In the genomic region with DNA sequence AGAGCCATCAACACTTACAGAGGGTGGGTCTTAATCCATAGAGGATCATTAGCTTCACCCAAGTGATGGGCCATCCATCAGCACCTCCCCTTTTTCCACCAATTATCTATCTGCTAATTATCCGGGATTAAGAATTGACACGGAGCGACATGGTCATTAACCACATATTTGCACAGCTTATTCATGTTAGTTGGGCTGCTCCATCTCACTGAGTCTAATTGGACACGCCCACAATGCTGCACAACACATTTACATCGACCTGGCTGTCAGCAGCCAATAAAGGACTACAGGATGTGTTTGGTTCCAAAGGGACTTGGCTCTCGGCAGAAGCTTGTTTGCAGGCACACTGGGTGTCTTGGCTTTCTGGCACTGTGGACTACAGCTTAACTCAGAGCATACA, we compare ENCODE assay signal across 1 cellular context.
TF ChIP-seq lines count a peak whose summit lies in the region.

No MANE protein-coding gene starts in this region.

TF ChIP-seq in K562, 482 proteins besides CTCF, POLR2A, EP300 and RAD21:
- TF ChIP-seq, protein P1, sequence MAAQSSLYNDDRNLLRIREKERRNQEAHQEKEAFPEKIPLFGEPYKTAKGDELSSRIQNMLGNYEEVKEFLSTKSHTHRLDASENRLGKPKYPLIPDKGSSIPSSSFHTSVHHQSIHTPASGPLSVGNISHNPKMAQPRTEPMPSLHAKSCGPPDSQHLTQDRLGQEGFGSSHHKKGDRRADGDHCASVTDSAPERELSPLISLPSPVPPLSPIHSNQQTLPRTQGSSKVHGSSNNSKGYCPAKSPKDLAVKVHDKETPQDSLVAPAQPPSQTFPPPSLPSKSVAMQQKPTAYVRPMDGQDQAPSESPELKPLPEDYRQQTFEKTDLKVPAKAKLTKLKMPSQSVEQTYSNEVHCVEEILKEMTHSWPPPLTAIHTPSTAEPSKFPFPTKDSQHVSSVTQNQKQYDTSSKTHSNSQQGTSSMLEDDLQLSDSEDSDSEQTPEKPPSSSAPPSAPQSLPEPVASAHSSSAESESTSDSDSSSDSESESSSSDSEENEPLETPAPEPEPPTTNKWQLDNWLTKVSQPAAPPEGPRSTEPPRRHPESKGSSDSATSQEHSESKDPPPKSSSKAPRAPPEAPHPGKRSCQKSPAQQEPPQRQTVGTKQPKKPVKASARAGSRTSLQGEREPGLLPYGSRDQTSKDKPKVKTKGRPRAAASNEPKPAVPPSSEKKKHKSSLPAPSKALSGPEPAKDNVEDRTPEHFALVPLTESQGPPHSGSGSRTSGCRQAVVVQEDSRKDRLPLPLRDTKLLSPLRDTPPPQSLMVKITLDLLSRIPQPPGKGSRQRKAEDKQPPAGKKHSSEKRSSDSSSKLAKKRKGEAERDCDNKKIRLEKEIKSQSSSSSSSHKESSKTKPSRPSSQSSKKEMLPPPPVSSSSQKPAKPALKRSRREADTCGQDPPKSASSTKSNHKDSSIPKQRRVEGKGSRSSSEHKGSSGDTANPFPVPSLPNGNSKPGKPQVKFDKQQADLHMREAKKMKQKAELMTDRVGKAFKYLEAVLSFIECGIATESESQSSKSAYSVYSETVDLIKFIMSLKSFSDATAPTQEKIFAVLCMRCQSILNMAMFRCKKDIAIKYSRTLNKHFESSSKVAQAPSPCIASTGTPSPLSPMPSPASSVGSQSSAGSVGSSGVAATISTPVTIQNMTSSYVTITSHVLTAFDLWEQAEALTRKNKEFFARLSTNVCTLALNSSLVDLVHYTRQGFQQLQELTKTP (IDR thresholded peaks at IDR 0.05; ENCODE audit: low read depth in 1 of 2, partially characterized antibody in 2 of 2) = no peak
- TF ChIP-seq, protein P2, sequence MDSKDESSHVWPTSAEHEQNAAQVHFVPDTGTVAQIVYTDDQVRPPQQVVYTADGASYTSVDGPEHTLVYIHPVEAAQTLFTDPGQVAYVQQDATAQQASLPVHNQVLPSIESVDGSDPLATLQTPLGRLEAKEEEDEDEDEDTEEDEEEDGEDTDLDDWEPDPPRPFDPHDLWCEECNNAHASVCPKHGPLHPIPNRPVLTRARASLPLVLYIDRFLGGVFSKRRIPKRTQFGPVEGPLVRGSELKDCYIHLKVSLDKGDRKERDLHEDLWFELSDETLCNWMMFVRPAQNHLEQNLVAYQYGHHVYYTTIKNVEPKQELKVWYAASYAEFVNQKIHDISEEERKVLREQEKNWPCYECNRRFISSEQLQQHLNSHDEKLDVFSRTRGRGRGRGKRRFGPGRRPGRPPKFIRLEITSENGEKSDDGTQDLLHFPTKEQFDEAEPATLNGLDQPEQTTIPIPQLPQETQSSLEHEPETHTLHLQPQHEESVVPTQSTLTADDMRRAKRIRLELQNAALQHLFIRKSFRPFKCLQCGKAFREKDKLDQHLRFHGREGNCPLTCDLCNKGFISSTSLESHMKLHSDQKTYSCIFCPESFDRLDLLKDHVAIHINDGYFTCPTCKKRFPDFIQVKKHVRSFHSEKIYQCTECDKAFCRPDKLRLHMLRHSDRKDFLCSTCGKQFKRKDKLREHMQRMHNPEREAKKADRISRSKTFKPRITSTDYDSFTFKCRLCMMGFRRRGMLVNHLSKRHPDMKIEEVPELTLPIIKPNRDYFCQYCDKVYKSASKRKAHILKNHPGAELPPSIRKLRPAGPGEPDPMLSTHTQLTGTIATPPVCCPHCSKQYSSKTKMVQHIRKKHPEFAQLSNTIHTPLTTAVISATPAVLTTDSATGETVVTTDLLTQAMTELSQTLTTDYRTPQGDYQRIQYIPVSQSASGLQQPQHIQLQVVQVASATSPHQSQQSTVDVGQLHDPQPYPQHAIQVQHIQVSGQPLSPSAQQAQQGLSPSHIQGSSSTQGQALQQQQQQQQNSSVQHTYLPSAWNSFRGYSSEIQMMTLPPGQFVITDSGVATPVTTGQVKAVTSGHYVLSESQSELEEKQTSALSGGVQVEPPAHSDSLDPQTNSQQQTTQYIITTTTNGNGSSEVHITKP (IDR thresholded peaks at IDR 0.05; ENCODE audit: partially characterized antibody) = peak; percentile 14
TF ChIP-seq in K562: peak in this region for 1.
